In the genomic region with DNA sequence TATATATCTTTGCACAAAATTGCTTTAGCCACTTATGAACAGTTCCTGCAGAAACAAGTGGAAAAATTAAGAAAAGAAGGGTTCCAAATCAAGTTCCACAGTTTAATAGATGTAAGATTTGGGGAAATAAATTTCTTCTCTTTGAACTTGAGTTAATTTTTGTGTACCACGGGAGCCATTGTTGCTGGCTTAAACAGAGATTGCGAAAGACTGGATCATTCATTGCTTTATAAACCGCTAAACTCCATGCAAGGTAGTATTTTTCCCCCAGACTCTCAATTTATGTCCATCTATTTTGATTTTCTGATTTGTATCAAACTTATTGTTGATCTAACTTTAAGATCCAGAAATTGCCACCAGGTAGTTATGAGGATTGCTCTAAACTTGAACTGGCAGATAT, we compare ENCODE assay signal across 20 cellular contexts.
"Had no signal": no experiment of that assay in that cellular context is flagged by ENCODE, and none has a peak within 500 bp of the region (broad histone marks: within the 10 kb centered on the region; RNA-seq: fewer than 3 reads in every experiment).

No MANE protein-coding gene starts in this region.

- DNase-seq: natural killer cell; occipital lobe; ovary; posterior cingulate gyrus; psoas muscle; right cardiac atrium; right lobe of liver; sigmoid colon; small intestine; stimulated activated CD4-positive, alpha-beta T cell treated with anti-CD3 and anti-CD28 coated beads, Interleukin-15, amount 100 ng/mL, for 24 hours; stimulated activated CD4-positive, alpha-beta T cell treated with anti-CD3 and anti-CD28 coated beads, Interleukin-2, amount 100 ng/mL, for 24 hours; stimulated activated CD4-positive, alpha-beta T cell treated with anti-CD3 and anti-CD28 coated beads, Interleukin-2, amount 100 ng/mL, for 48 hours; stimulated activated CD4-positive, alpha-beta T cell treated with anti-CD3 and anti-CD28 coated beads, Interleukin-4, amount 100 ng/mL, for 24 hours; stimulated activated naive B cell treated with anti-CD40 and anti-IgM and Interleukin-4, amounts not matched to agents 10 μg/mL and 1 μg/mL and 100 μg/mL, for 72 hours; stimulated activated naive CD4-positive, alpha-beta T cell treated with Interleukin-2 at 50 U/mL for 16 hours; stomach; thyroid gland; trophoblast cell; upper lobe of left lung had no signal

- FAIRE-seq: small intestine, urothelium cell line had no signal
